27 cellular contexts compared by ENCODE assay signal in genomic region chr13:79935121-79935520, GRCh38.
DNase-seq lines count a peak whose midpoint lies in the region; ATAC-seq, FAIRE-seq and TF ChIP-seq lines count a peak whose summit lies in the region.
"Had no signal": no experiment of that assay in that cellular context is flagged by ENCODE, and none has a peak within 500 bp of the region (broad histone marks: within the 10 kb centered on the region; RNA-seq: fewer than 3 reads in every experiment).

No MANE protein-coding gene starts in this region.

- H4K20me1 ChIP-seq in GM23248 (ENCODE audit: insufficient read depth), result no peaks in the 10 kb centered on the region

- TF ChIP-seq POLR2A in A549 (IDR thresholded peaks at IDR 0.05; ENCODE audit: low read length), result no peak

- H3K27me3 ChIP-seq in GM23248 (replicated peaks; ENCODE audit: insufficient read depth), result no peaks in the 10 kb centered on the region
- H3K27me3 ChIP-seq: gastroesophageal sphincter, vagina had no signal

- H3K9ac ChIP-seq in GM23248, result peak overlapping the region; percentile 60; the same call in 1 of the 2 replicates
- H3K9ac ChIP-seq: parathyroid adenoma had no signal

- in situ Hi-C loops in GM23248 (cut with MboI), result no loop called here

- ATAC-seq in A549 (no peak), GM18861 (IDR thresholded peaks at IDR 0.05; ENCODE audit: unreplicated experiment) (no peak)
- ATAC-seq: CD8-positive, alpha-beta T cell; gastroesophageal sphincter; naive thymus-derived CD8-positive, alpha-beta T cell; Right ventricle myocardium inferior had no signal

- no peak for DNase-seq in A549 (ENCODE audit: low read depth in 1 of 2, low spot score in 1 of 2)
- peak; percentile 18 for DNase-seq in GM23248
- peak; percentile 3 for DNase-seq in astrocyte of the hippocampus (ENCODE audit: low read depth, low spot score)
- peak; percentile 61 for DNase-seq in fibroblast of villous mesenchyme (ENCODE audit: low read depth)
- DNase-seq in NCI-H82 treated with DMSO at 0.1 percent for 48 hours (lab: John Stamatoyannopoulos, UW; ENCODE audit: unreplicated experiment), result no peak
- no peak for DNase-seq in activated naive CD4-positive, alpha-beta T cell (lab: John Stamatoyannopoulos, UW)
- no peak for DNase-seq in pons (ENCODE audit: low spot score)
- DNase-seq: activated CD4-positive, alpha-beta memory T cell treated with anti-CD3 and anti-CD28 coated beads for 36 hours; activated naive CD4-positive, alpha-beta T cell treated with anti-CD3 and anti-CD28 coated beads for 36 hours; CD8-positive, alpha-beta T cell; DND-41; KBM-7; kidney glomerular epithelial cell; mesendoderm; naive thymus-derived CD8-positive, alpha-beta T cell; NCI-H2029 treated with DMSO at 0.1 percent for 48 hours; NCI-H446 treated with DMSO at 0.1 percent for 48 hours; stimulated activated CD4-positive, alpha-beta T cell treated with anti-CD3 and anti-CD28 coated beads, Interleukin-2, amount 100 ng/mL, for 48 hours had no signal

- peaks cover 18% of the 10 kb centered on the region for H3K4me1 ChIP-seq in A549
- H3K4me1 ChIP-seq in GM23248 (ENCODE audit: insufficient read depth), result peaks cover 32% of the 10 kb centered on the region
- H3K4me1 ChIP-seq: parathyroid adenoma had no signal

- H3K9me3 ChIP-seq in A549 (0 out of 3 replicates have a peak, but pooled peaks cover 4% of the 10 kb centered on the region), GM23248 (ENCODE audit: low read depth) (no peaks in the 10 kb centered on the region)
- H3K9me3 ChIP-seq: gastroesophageal sphincter, vagina had no signal

- POLR2A ChIA-PET in A549 (lab: Yijun Ruan, JAX), result no interaction called here

- CTCF ChIA-PET in A549 (lab: Yijun Ruan, JAX), result no interaction called here

- H2AFZ ChIP-seq in GM23248, result peak overlapping the region; percentile 45
- H2AFZ ChIP-seq: parathyroid adenoma had no signal

- TF ChIP-seq EP300 in A549 (IDR thresholded peaks at IDR 0.05), result no peak

- no peak overlapping the region for H3K4me3 ChIP-seq in A549
- no peak overlapping the region for H3K4me3 ChIP-seq in GM23248
- H3K4me3 ChIP-seq in fibroblast of villous mesenchyme (ENCODE audit: low read depth, low read length), result no peak overlapping the region
- H3K4me3 ChIP-seq: gastroesophageal sphincter, skin epidermis, vagina had no signal

- H3K27ac ChIP-seq in A549, result peak overlapping the region; percentile 44 to 91; a peak in 2 of 6 replicates
- H3K27ac ChIP-seq in GM23248, result peak overlapping the region; percentile 90
- H3K27ac ChIP-seq: parathyroid adenoma, vagina, VCaP had no signal

- H3F3A ChIP-seq in GM23248 (ENCODE audit: insufficient read depth), result peaks cover 29% of the 10 kb centered on the region

- no peak for TF ChIP-seq CTCF in A549 (IDR thresholded peaks at IDR 0.05)
- no peak for TF ChIP-seq CTCF in fibroblast of villous mesenchyme (IDR thresholded peaks at IDR 0.05; ENCODE audit: insufficient read depth, low read depth, low read length)

- H3K79me2 ChIP-seq in GM23248 (ENCODE audit: insufficient read depth), result no peaks in the 10 kb centered on the region
- H3K79me2 ChIP-seq: parathyroid adenoma had no signal

- H3K4me2 ChIP-seq in A549 (no peak overlapping the region), GM23248 (ENCODE audit: unreplicated experiment) (peak overlapping the region; percentile 60)

- H3K9me2 ChIP-seq in GM23248 (ENCODE audit: insufficient read depth), result no peaks in the 10 kb centered on the region

- TF ChIP-seq RAD21 in A549 (conservative IDR thresholded peaks at IDR 0.05 in 1 of 2, IDR thresholded peaks at IDR 0.05 in 1 of 2), result no peak

- no peaks in the 10 kb centered on the region for H3K36me3 ChIP-seq in GM23248 (ENCODE audit: low read depth)
- H3K36me3 ChIP-seq: gastroesophageal sphincter, vagina had no signal

- FAIRE-seq in A549 (lab: Jason Lieb, UNC), result no peak
- FAIRE-seq: A204.1, GM18507 had no signal

TF ChIP-seq in A549, 52 proteins besides CTCF, POLR2A, EP300 and RAD21:
- no peak for TF ChIP-seq CHD2 (IDR thresholded peaks at IDR 0.05; ENCODE audit: low read length, partially characterized antibody)

Comparison
In these comparisons a context has a peak if more than half of its experiments do, and no peak if none do; other contexts are left out.
1. DNase-seq: peak in GM23248 (single experiment), astrocyte of the hippocampus (single experiment) and fibroblast of villous mesenchyme (single experiment); none in A549 (0 of 2), NCI-H82 treated with DMSO at 0.1 percent for 48 hours (single experiment), activated naive CD4-positive, alpha-beta T cell (0 of 4) and pons (single experiment).